27 cellular contexts compared by ENCODE assay signal in genomic region chr21:40853956-40854688, GRCh38. TPM values are rescaled to one million over a fixed set of nuclear protein-coding genes. Genes with fewer than 3 reads are reported as not detected.
DNase-seq lines count a peak whose midpoint lies in the region; ATAC-seq and TF ChIP-seq lines count a peak whose summit lies in the region.
"Had no signal": no experiment of that assay in that cellular context is flagged by ENCODE, and none has a peak within 500 bp of the region (broad histone marks: within the 10 kb centered on the region; RNA-seq: fewer than 3 reads in every experiment).

No MANE protein-coding gene starts in this region.

- peaks cover 25% of the 10 kb centered on the region for H3K27me3 Mint-ChIP-seq in progenitor cell of endocrine pancreas
- H3K27me3 Mint-ChIP-seq: IgD-negative memory B cell had no signal

- no peaks in the 10 kb centered on the region for H3K4me1 Mint-ChIP-seq in progenitor cell of endocrine pancreas (ENCODE audit: low read depth)
- H3K4me1 Mint-ChIP-seq: H9, IgD-negative memory B cell had no signal

- DNase-seq in left ventricle myocardium superior (no peak), right atrium auricular region (ENCODE audit: low spot score) (no peak), lung (ENCODE audit: low spot score) (no peak), GM10248 (ENCODE audit: extremely low spot score) (no peak), progenitor cell of endocrine pancreas (ENCODE audit: low spot score, unreplicated experiment) (no peak)
- DNase-seq: CD4-positive, alpha-beta T cell; DMS53; GM23248; H9; MM.1S; NCI-H1092; NCI-H1417 treated with DMSO at 0.1 percent for 48 hours; NCI-H1694 treated with DMSO at 0.1 percent for 48 hours; NCI-H2081; NCI-H2171; NCI-H226; NCI-H510A; NCI-H69; PC-3 had no signal

- H3K4me3 ChIP-seq in right atrium auricular region (no peak overlapping the region), OCI-LY3 (ENCODE audit: low read length) (no peak overlapping the region), lung (peak overlapping the region; percentile 4)
- H3K4me3 ChIP-seq: GM12878, GM23248, SJSA1 had no signal

- no peaks in the 10 kb centered on the region for H3K79me2 ChIP-seq in OCI-LY3 (ENCODE audit: low read length)

- H3K27ac Mint-ChIP-seq in progenitor cell of endocrine pancreas = no peak overlapping the region
- H3K27ac Mint-ChIP-seq: CD4-positive, alpha-beta T cell; IgD-negative memory B cell had no signal

- H3K36me3 Mint-ChIP-seq in progenitor cell of endocrine pancreas (ENCODE audit: insufficient read depth) = no peaks in the 10 kb centered on the region
- H3K36me3 Mint-ChIP-seq: IgD-negative memory B cell had no signal

- H2AFZ ChIP-seq in OCI-LY3 (ENCODE audit: low read depth, low read length) = peak overlapping the region; percentile 39; the same call in 1 of the 2 replicates
- H2AFZ ChIP-seq: GM23248 had no signal

- H3K9me3 Mint-ChIP-seq in progenitor cell of endocrine pancreas (ENCODE audit: low read depth) = peaks cover 4% of the 10 kb centered on the region
- H3K9me3 Mint-ChIP-seq: CD4-positive, alpha-beta T cell had no signal

- CTCF ChIA-PET in GM10248 (lab: Yijun Ruan, JAX) = interaction anchor here (1.2 kb wide), 1 partner anchor 23 kb away, joined by 3 read pairs; no protein-coding TSS in a partner anchor

- intact Hi-C loops in left ventricle myocardium superior (cut with micrococcal nuclease) = no loop called here

- POLR2A ChIA-PET in GM10248 (lab: Yijun Ruan, JAX) = no interaction called here

- no peak for TF ChIP-seq CTCF in right atrium auricular region (IDR thresholded peaks at IDR 0.05)
- no peak for TF ChIP-seq CTCF in OCI-LY3 (IDR thresholded peaks at IDR 0.05; ENCODE audit: low read depth, low read length)
- no peak for TF ChIP-seq CTCF in lung (IDR thresholded peaks at IDR 0.05; ENCODE audit: control extremely low read depth, extremely low read depth)
- no peak for TF ChIP-seq CTCF in GM10248 (IDR thresholded peaks at IDR 0.05; ENCODE audit: control extremely low read depth, extremely low read depth, low read depth, missing control alignments)
- no peak for TF ChIP-seq CTCF in progenitor cell of endocrine pancreas (IDR thresholded peaks at IDR 0.05; ENCODE audit: unreplicated experiment)

- H3K27me3 ChIP-seq in right atrium auricular region = no peaks in the 10 kb centered on the region
- no peaks in the 10 kb centered on the region for H3K27me3 ChIP-seq in OCI-LY3 (ENCODE audit: low read depth, low read length)
- H3K27me3 ChIP-seq in lung (ENCODE audit: control insufficient read depth, insufficient read depth) = peaks cover 3% of the 10 kb centered on the region
- H3K27me3 ChIP-seq: SJSA1 had no signal

- H3K4me1 ChIP-seq in right atrium auricular region (no peaks in the 10 kb centered on the region), OCI-LY3 (ENCODE audit: low read length) (peaks cover 17% of the 10 kb centered on the region), lung (ENCODE audit: control insufficient read depth in 2 of 2, insufficient read depth in 2 of 2, low read length in 2 of 2) (no peaks in the 10 kb centered on the region)
- H3K4me1 ChIP-seq: SJSA1 had no signal

- no peak overlapping the region for H3K4me2 ChIP-seq in OCI-LY3 (ENCODE audit: low read length)
- H3K4me2 ChIP-seq: KMS-11 had no signal

- ATAC-seq in left ventricle myocardium superior (peak; percentile 20), lung (ENCODE audit: insufficient read depth, low FRiP score) (no peak), HG02588 (IDR thresholded peaks at IDR 0.05; ENCODE audit: unreplicated experiment) (no peak)
- ATAC-seq: GM12878, PC-3 had no signal

- 63 to 65% methylated on average over 24 of the region's 24 CpGs for WGBS in lung, 2 donors

- H4K20me1 ChIP-seq in OCI-LY3 (ENCODE audit: insufficient read depth, low read length) = no peaks in the 10 kb centered on the region

- no peak overlapping the region for H3K9ac ChIP-seq in OCI-LY3 (ENCODE audit: low read length)
- H3K9ac ChIP-seq: GM23248, KMS-11 had no signal

- H3K27ac ChIP-seq in right atrium auricular region (no peak overlapping the region), OCI-LY3 (ENCODE audit: low read length) (no peak overlapping the region), lung (ENCODE audit: low read depth in 1 of 2, low read length in 1 of 2) (no peak overlapping the region)
- H3K27ac ChIP-seq: GM23248, KMS-11, SJSA1 had no signal

- no peak overlapping the region for H3K4me3 Mint-ChIP-seq in progenitor cell of endocrine pancreas (ENCODE audit: low read depth)
- H3K4me3 Mint-ChIP-seq: CD4-positive, alpha-beta T cell; H9; IgD-negative memory B cell had no signal

- H3K36me3 ChIP-seq in right atrium auricular region (no peaks in the 10 kb centered on the region), OCI-LY3 (replicated peaks; ENCODE audit: low read depth, low read length) (peaks cover 12% of the 10 kb centered on the region), lung (ENCODE audit: control insufficient read depth in 2 of 2, insufficient read depth in 2 of 2, low read length in 2 of 2) (no peaks in the 10 kb centered on the region)
- H3K36me3 ChIP-seq: SJSA1 had no signal

- H3K9me3 ChIP-seq in right atrium auricular region (no peaks in the 10 kb centered on the region), OCI-LY3 (ENCODE audit: insufficient read depth, low read length) (peaks cover 19% of the 10 kb centered on the region; the same call in 1 of the 2 replicates), lung (ENCODE audit: control insufficient read depth in 2 of 2, insufficient read depth in 1 of 2, low read length in 1 of 2) (peaks cover 0 to 6% of the 10 kb centered on the region in 2 donors)
- H3K9me3 ChIP-seq: SJSA1 had no signal

RNA-seq across cellular contexts. Expression of gene DSCAM, which starts 7.2 kb away (rescaled TPM):
- total RNA-seq in left ventricle myocardium superior = not detected
- not detected for total RNA-seq in right atrium auricular region
- under 1 TPM; 0.14 to 0.25 TPM for total RNA-seq in lung
- under 1 TPM; 0.02 to 0.04 TPM for polyA plus RNA-seq in lung
- 2.3 and 2.7 TPM in 2 replicates for total RNA-seq in progenitor cell of endocrine pancreas
- total RNA-seq: A172; CD4-positive, alpha-beta T cell; G401; GM12878; GM23248; PC-3; SJSA1 had no signal
- polyA plus RNA-seq: GM12878, GM23248, IgD-negative memory B cell had no signal
